In the genomic region with DNA sequence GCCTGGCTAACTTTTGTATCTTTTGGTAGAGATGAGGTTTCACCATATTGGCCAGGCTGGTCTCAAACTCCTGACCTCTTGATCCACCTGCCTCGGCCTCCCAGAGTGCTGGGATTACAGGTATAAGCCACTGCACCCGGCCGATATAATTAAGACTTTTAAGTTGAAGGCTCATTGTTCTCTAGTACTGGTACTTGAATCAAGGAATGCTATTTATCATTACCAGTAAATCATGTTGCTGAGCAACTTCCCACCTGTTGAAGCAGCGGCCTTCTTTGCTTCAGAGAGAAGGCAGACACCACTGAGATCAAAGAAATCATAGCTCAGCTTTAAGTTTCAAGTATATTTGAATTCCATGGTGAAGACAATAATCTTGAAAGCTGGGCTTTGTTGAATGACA, we compare ENCODE assay signal across 17 cellular contexts. TPM values are rescaled to one million over a fixed set of nuclear protein-coding genes. Genes with fewer than 3 reads are reported as not detected.
"Had no signal": no experiment of that assay in that cellular context is flagged by ENCODE, and none has a peak within 500 bp of the region (broad histone marks: within the 10 kb centered on the region; RNA-seq: fewer than 3 reads in every experiment).

No MANE protein-coding gene starts in this region.

- H3K9me2 ChIP-seq: SK-N-SH had no signal

- H3K4me2 ChIP-seq: KMS-11, SK-N-SH had no signal

- H3K4me3 Mint-ChIP-seq: IgD-negative memory B cell, T-cell had no signal

- H3K9ac ChIP-seq: KMS-11, SK-N-SH had no signal

- H3K27me3 Mint-ChIP-seq: IgD-negative memory B cell, T-cell had no signal

- ATAC-seq: T-cell had no signal

- H3K36me3 Mint-ChIP-seq: T-cell had no signal

- H3K9me3 Mint-ChIP-seq: T-cell had no signal

- H3K27ac Mint-ChIP-seq: IgD-negative memory B cell, T-cell had no signal

- H3K4me1 Mint-ChIP-seq: IgD-negative memory B cell had no signal

- H3K4me3 ChIP-seq: K562 had no signal

- H3K9me3 ChIP-seq: SK-N-SH had no signal

- DNase-seq: MV-4-11, NCI-H1048, NCI-H1105, NCI-H1436 treated with DMSO at 0.1 percent for 48 hours, NCI-H1694, NCI-H187 treated with DMSO at 0.1 percent for 48 hours, NCI-H2029 treated with DMSO at 0.1 percent for 48 hours, NCI-H345, NCI-H446 treated with DMSO at 0.1 percent for 48 hours, SK-N-SH, T-cell had no signal

- H3K27ac ChIP-seq: HL-60, KMS-11, RWPE1 had no signal

RNA-seq across cellular contexts. Expression of a gene that starts 58.8 kb away (rescaled TPM):
- total RNA-seq: MCF 10A had no signal
